7 cellular contexts compared by ENCODE assay signal in genomic region chr5:18394154-18394804, GRCh38.
A peak's percentile ranks its signal among the peaks of the same experiment; 100 is the strongest.
DNase-seq lines count a peak whose midpoint lies in the region; ATAC-seq and TF ChIP-seq lines count a peak whose summit lies in the region.

No MANE protein-coding gene starts in this region.

- H3K4me3 ChIP-seq in GM12864 (ENCODE audit: low read depth, low read length), result no peak overlapping the region
- no peak overlapping the region for H3K4me3 ChIP-seq in MG63

- no peak overlapping the region for H3K9ac ChIP-seq in H9 (ENCODE audit: extremely low read depth, insufficient read length, low read length)

- peak overlapping the region in 2 of 3 experiments; percentile 39 to 75; a peak in 3 of 7 replicates for H3K27ac Mint-ChIP-seq in H9

- in situ Hi-C loops in T47D (cut with HindIII; ENCODE audit: low pct_unique_long_range_greater_than_20kb, low sequenced_read_pairs), result no loop called here

- H4K91ac ChIP-seq in H9 (ENCODE audit: insufficient read length, low read depth, low read length), result no peak overlapping the region

- H3K56ac ChIP-seq in H9 (ENCODE audit: insufficient read length, low read depth, low read length), result no peak overlapping the region

- WGBS in H9 (ENCODE audit: extremely low coverage, insufficient read length, low lambda C conversion rate), result no CpG with 5 or more reads among the region's 11 CpGs

- H3K23ac ChIP-seq in H9 (ENCODE audit: insufficient read length, low read depth, low read length), result no peak overlapping the region

- H3K23me2 ChIP-seq in H9 (ENCODE audit: insufficient read length, low read depth, low read length, poor library complexity, severe bottlenecking), result no peaks in the 10 kb centered on the region

- H3K14ac ChIP-seq in H9 (ENCODE audit: insufficient read depth, low read length), result no peak overlapping the region

- no peaks in the 10 kb centered on the region for H3K79me2 ChIP-seq in H9 (ENCODE audit: insufficient read depth, low read length)

- no peak overlapping the region for H2BK5ac ChIP-seq in H9 (ENCODE audit: insufficient read length, low read length)

- H3K79me1 ChIP-seq in H9 (ENCODE audit: insufficient read depth, low read depth, low read length, poor library complexity, severe bottlenecking), result no peaks in the 10 kb centered on the region

- no peak overlapping the region for H2BK15ac ChIP-seq in H9 (ENCODE audit: low read depth, low read length)

- no peak overlapping the region for H4K5ac ChIP-seq in H9 (ENCODE audit: insufficient read length, low read depth, low read length)

- TF ChIP-seq CTCF in GM12864 (IDR thresholded peaks at IDR 0.05; ENCODE audit: low read depth, low read length, missing control alignments) (peak; percentile 83), H9 (conservative IDR thresholded peaks at IDR 0.05) (peak; percentile 97)

- peaks cover 6% of the 10 kb centered on the region; the same call in 1 of the 2 replicates for H3K4me1 ChIP-seq in H9 (ENCODE audit: insufficient read depth, low read length)

- DNase-seq in GM12864 (ENCODE audit: low read depth) (no peak), H9 (peak; percentile 82), MG63 (peak; percentile 52), SKM-1 treated with dmso at 0.1 percent for 144 hours (lab: John Stamatoyannopoulos, UW; ENCODE audit: unreplicated experiment) (peak; percentile 34), T47D (ENCODE audit: low read depth in 1 of 2, low spot score in 1 of 2) (peak; percentile 42 to 72), left colon (peak in 1 of 2 donors; percentile 61)
- peak; percentile 7 for DNase-seq in stimulated activated CD8-positive, alpha-beta memory T cell treated with anti-CD3 and anti-CD28 coated beads, Interleukin-12 subunit alpha, Interleukin-12 subunit beta, amount 100 ng/mL, for 1 hour (ENCODE audit: low read depth)

- no peaks in the 10 kb centered on the region for H4K20me1 ChIP-seq in H9 (ENCODE audit: control insufficient read depth, insufficient read depth, insufficient read length)

- H2AFZ ChIP-seq in H9 (ENCODE audit: low read length), result no peak overlapping the region

- H3K36me3 Mint-ChIP-seq in H9 (ENCODE audit: insufficient read depth in 1 of 3, low read depth in 3 of 3), result peaks cover 0 to 4% (median 0%) of the 10 kb centered on the region in 3 experiments; a peak in 2 of 7 replicates

- peaks cover 19 to 32% of the 10 kb centered on the region in 2 experiments for H3K4me1 Mint-ChIP-seq in H9

- peak; percentile 50 for ATAC-seq in left colon

- no peaks in the 10 kb centered on the region for H3K27me3 Mint-ChIP-seq in H9 (ENCODE audit: low read depth)

- H3K4ac ChIP-seq in H9 (ENCODE audit: low read depth, low read length), result no peak overlapping the region

- no peak overlapping the region for H2BK12ac ChIP-seq in H9 (ENCODE audit: insufficient read length, low read depth, low read length)

- intact Hi-C loops in left colon (cut with DNase I, micrococcal nuclease), result loop anchor here in 1 of 2 donors (10.0 kb wide), 1 partner anchor 301 kb away; no protein-coding TSS in a partner anchor

- H3K4me2 ChIP-seq in H9 (ENCODE audit: insufficient read depth, insufficient read length, low read length), result no peak overlapping the region

- no peaks in the 10 kb centered on the region; a peak in 1 of 5 replicates for H3K9me3 Mint-ChIP-seq in H9

- H2BK20ac ChIP-seq in H9 (ENCODE audit: low read depth, low read length, poor library complexity, severe bottlenecking), result no peak overlapping the region

- no peak overlapping the region for H2BK120ac ChIP-seq in H9 (ENCODE audit: low read depth, low read length, poor library complexity, severe bottlenecking)

- H3K36me3 ChIP-seq in MG63, result no peaks in the 10 kb centered on the region

- no peak overlapping the region for H3K27ac ChIP-seq in H9 (ENCODE audit: insufficient read length, low read depth, low read length)

- no peak overlapping the region for H3T11ph ChIP-seq in H9 (ENCODE audit: low read length)

- H3K4me3 Mint-ChIP-seq in H9, result no peak overlapping the region; a peak in 1 of 5 replicates

- H3K27me3 ChIP-seq in H9 (ENCODE audit: insufficient read depth, low read length) (no peaks in the 10 kb centered on the region), MG63 (no peaks in the 10 kb centered on the region; the same call in 1 of the 2 replicates)

- no peak overlapping the region for H3K18ac ChIP-seq in H9 (ENCODE audit: insufficient read length, low read depth, low read length)

- H3K9me3 ChIP-seq in H9 (ENCODE audit: control insufficient read depth, low read depth, low read length), result no peaks in the 10 kb centered on the region
- no peaks in the 10 kb centered on the region for H3K9me3 ChIP-seq in MG63

- H2AK5ac ChIP-seq in H9 (ENCODE audit: insufficient read length, low read length), result no peak overlapping the region

- no peak overlapping the region for H4K8ac ChIP-seq in H9 (replicated peaks; ENCODE audit: insufficient read length, low read depth, low read length)
